21 cellular contexts compared by ENCODE assay signal in genomic region chr10:126736737-126737136, GRCh38.
DNase-seq lines count a peak whose midpoint lies in the region; ATAC-seq, FAIRE-seq and TF ChIP-seq lines count a peak whose summit lies in the region.
"Had no signal": no experiment of that assay in that cellular context is flagged by ENCODE, and none has a peak within 500 bp of the region (broad histone marks: within the 10 kb centered on the region; RNA-seq: fewer than 3 reads in every experiment).

No MANE protein-coding gene starts in this region.

- H4K20me1 ChIP-seq in GM23248 (ENCODE audit: insufficient read depth): no peaks in the 10 kb centered on the region
- no peaks in the 10 kb centered on the region for H4K20me1 ChIP-seq in astrocyte (ENCODE audit: insufficient read depth, low read length)

- no peak overlapping the region for H2BK5ac ChIP-seq in mesenchymal stem cell (ENCODE audit: low read depth, low read length, poor library complexity, severe bottlenecking)

- H3K9ac ChIP-seq in GM23248: no peak overlapping the region
- no peak overlapping the region for H3K9ac ChIP-seq in astrocyte (ENCODE audit: low read length)
- H3K9ac ChIP-seq in mesenchymal stem cell (ENCODE audit: low read length): peak overlapping the region; percentile 55

- no peak overlapping the region for H3K27ac Mint-ChIP-seq in astrocyte (ENCODE audit: unreplicated experiment)
- no peak overlapping the region for H3K27ac Mint-ChIP-seq in endothelial cell (ENCODE audit: unreplicated experiment)
- H3K27ac Mint-ChIP-seq: CD8-positive, alpha-beta memory T cell; T-helper 1 cell treated with Interleukin-12 subunit alpha and Interleukin-12 subunit beta and Interleukin-4 antibody, amounts not matched to agents 30 μg/mL and 1 μg/mL, for 36 hours had no signal

- H3K27me3 ChIP-seq in GM23248 (replicated peaks; ENCODE audit: insufficient read depth) (peaks cover 37% of the 10 kb centered on the region), astrocyte (ENCODE audit: insufficient read depth, low read length) (peaks cover 6% of the 10 kb centered on the region), mesenchymal stem cell (ENCODE audit: control insufficient read depth in 1 of 2, insufficient read depth in 1 of 2, low read length in 2 of 2) (peaks cover 0 to 11% of the 10 kb centered on the region in 2 experiments)

- H3K4me2 ChIP-seq in GM23248 (ENCODE audit: unreplicated experiment) (no peak overlapping the region), astrocyte (ENCODE audit: low read length) (no peak overlapping the region), mesenchymal stem cell (ENCODE audit: low read length, poor library complexity, severe bottlenecking) (no peak overlapping the region)

- no peak overlapping the region for H2BK15ac ChIP-seq in mesenchymal stem cell (ENCODE audit: low read depth, poor library complexity, severe bottlenecking)

- peak; percentile 49 for DNase-seq in AG20443 (ENCODE audit: low spot score)
- peak; percentile 65 for DNase-seq in GM23248
- peak; percentile 15 for DNase-seq in astrocyte (ENCODE audit: low read depth)
- DNase-seq in mesenchymal stem cell: peak; percentile 56
- no peak for DNase-seq in endothelial cell (ENCODE audit: low spot score)
- no peak for DNase-seq in iPS-NIHi11 (ENCODE audit: low spot score)
- DNase-seq: C1 segment of cervical spinal cord; CD8-positive, alpha-beta memory T cell; NCI-H1417; NCI-H187; NCI-H2107; NCI-H2227 treated with DMSO at 0.1 percent for 48 hours; NCI-H510A treated with DMSO at 0.1 percent for 48 hours; NCI-H82; OCI-M1 had no signal

- H4K8ac ChIP-seq in mesenchymal stem cell (ENCODE audit: low read length): no peak overlapping the region

- WGBS in GM23248 (ENCODE audit: low coverage in 1 of 2, low lambda C conversion rate in 2 of 2, missing lambda C conversion rate in 2 of 2), 2 experiments: 28 to 31% methylated on average over 2 of the region's 2 CpGs
- WGBS in mesenchymal stem cell: 77% methylated on average over 2 of the region's 2 CpGs

- H3K36me3 Mint-ChIP-seq in astrocyte (ENCODE audit: low read depth, unreplicated experiment): no peaks in the 10 kb centered on the region
- H3K36me3 Mint-ChIP-seq in endothelial cell (ENCODE audit: low read depth, unreplicated experiment): no peaks in the 10 kb centered on the region
- H3K36me3 Mint-ChIP-seq: CD8-positive, alpha-beta memory T cell had no signal

- no peak overlapping the region for H2AFZ ChIP-seq in GM23248
- H2AFZ ChIP-seq in astrocyte (ENCODE audit: low read depth, low read length): no peak overlapping the region
- H2AFZ ChIP-seq in mesenchymal stem cell (ENCODE audit: low read depth, low read length): no peak overlapping the region

- H4K91ac ChIP-seq in mesenchymal stem cell (ENCODE audit: low read length): no peak overlapping the region

- no peak overlapping the region for H3K14ac ChIP-seq in mesenchymal stem cell (ENCODE audit: low read length in 2 of 2)

- no peaks in the 10 kb centered on the region for H3K9me3 Mint-ChIP-seq in astrocyte (ENCODE audit: unreplicated experiment)
- H3K9me3 Mint-ChIP-seq in endothelial cell (ENCODE audit: unreplicated experiment): no peaks in the 10 kb centered on the region
- H3K9me3 Mint-ChIP-seq: T-helper 1 cell treated with Interleukin-12 subunit alpha and Interleukin-12 subunit beta and Interleukin-4 antibody, amounts not matched to agents 30 μg/mL and 1 μg/mL, for 36 hours had no signal

- H3K23ac ChIP-seq in mesenchymal stem cell (ENCODE audit: low read length in 2 of 2): no peak overlapping the region

- no peak for FAIRE-seq in astrocyte (lab: Jason Lieb, UNC)
- FAIRE-seq: D721Med, H54, K562 had no signal

- H3K27me3 Mint-ChIP-seq in astrocyte (ENCODE audit: low read depth, unreplicated experiment): peaks cover 5% of the 10 kb centered on the region
- H3K27me3 Mint-ChIP-seq in endothelial cell (ENCODE audit: unreplicated experiment): no peaks in the 10 kb centered on the region
- H3K27me3 Mint-ChIP-seq: CD8-positive, alpha-beta memory T cell had no signal

- in situ Hi-C loops in GM23248 (cut with MboI): loop anchor here (25.0 kb wide), 1 partner anchor 749 kb away; no protein-coding TSS in a partner anchor

- no peaks in the 10 kb centered on the region for H3K36me3 ChIP-seq in GM23248 (ENCODE audit: low read depth)
- H3K36me3 ChIP-seq in astrocyte (ENCODE audit: insufficient read depth, low read length): no peaks in the 10 kb centered on the region
- no peaks in the 10 kb centered on the region for H3K36me3 ChIP-seq in mesenchymal stem cell (ENCODE audit: control insufficient read depth in 1 of 2, insufficient read depth in 2 of 2, low read depth in 1 of 2, low read length in 2 of 2)

- H3K79me1 ChIP-seq in mesenchymal stem cell (replicated peaks; ENCODE audit: low read length, poor library complexity, severe bottlenecking): no peaks in the 10 kb centered on the region

- H2AK5ac ChIP-seq in mesenchymal stem cell (ENCODE audit: low read length, severe bottlenecking): no peak overlapping the region

- peak overlapping the region in 1 of 2 experiments; percentile 19 for H2BK12ac ChIP-seq in mesenchymal stem cell (ENCODE audit: low read length in 2 of 2)

- ATAC-seq in HG03457 (IDR thresholded peaks at IDR 0.05; ENCODE audit: unreplicated experiment) (no peak), GM18873 (IDR thresholded peaks at IDR 0.05; ENCODE audit: low FRiP score, unreplicated experiment) (no peak)
- ATAC-seq: K562 had no signal

- H3K4me1 ChIP-seq in GM23248 (ENCODE audit: insufficient read depth): no peaks in the 10 kb centered on the region; the same call in 1 of the 2 replicates
- no peaks in the 10 kb centered on the region for H3K4me1 ChIP-seq in astrocyte (ENCODE audit: insufficient read depth, low read length)
- H3K4me1 ChIP-seq in mesenchymal stem cell (ENCODE audit: control insufficient read depth, insufficient read depth, low read depth, low read length): no peaks in the 10 kb centered on the region

- H2BK120ac ChIP-seq in mesenchymal stem cell (ENCODE audit: low read depth, low read length): no peak overlapping the region

- H3K79me2 ChIP-seq in GM23248 (ENCODE audit: insufficient read depth) (no peaks in the 10 kb centered on the region), astrocyte (ENCODE audit: insufficient read depth, low read length) (no peaks in the 10 kb centered on the region)

- H3K4me1 Mint-ChIP-seq in astrocyte (ENCODE audit: low read depth, unreplicated experiment) (no peaks in the 10 kb centered on the region), endothelial cell (ENCODE audit: unreplicated experiment) (no peaks in the 10 kb centered on the region)
- H3K4me1 Mint-ChIP-seq: CD8-positive, alpha-beta memory T cell had no signal

- H3K9me2 ChIP-seq in GM23248 (ENCODE audit: insufficient read depth): no peaks in the 10 kb centered on the region

- H3K4me3 Mint-ChIP-seq in astrocyte (ENCODE audit: unreplicated experiment) (no peak overlapping the region), endothelial cell (ENCODE audit: unreplicated experiment) (no peak overlapping the region)
- H3K4me3 Mint-ChIP-seq: CD8-positive, alpha-beta memory T cell; T-helper 1 cell treated with Interleukin-12 subunit alpha and Interleukin-12 subunit beta and Interleukin-4 antibody, amounts not matched to agents 30 μg/mL and 1 μg/mL, for 36 hours had no signal

- H3K9me3 ChIP-seq in GM23248 (ENCODE audit: low read depth): no peaks in the 10 kb centered on the region
- H3K9me3 ChIP-seq in astrocyte (ENCODE audit: insufficient read depth, low read depth, low read length): no peaks in the 10 kb centered on the region
- no peaks in the 10 kb centered on the region for H3K9me3 ChIP-seq in mesenchymal stem cell (ENCODE audit: control insufficient read depth, low read length)

- H3K4me3 ChIP-seq in GM23248 (no peak overlapping the region), astrocyte (ENCODE audit: insufficient read depth, low read depth, low read length) (no peak overlapping the region), mesenchymal stem cell (ENCODE audit: insufficient read depth in 1 of 2, low read depth in 1 of 2, low read length in 2 of 2) (no peak overlapping the region)
- H3K4me3 ChIP-seq: K562 had no signal

- H3K18ac ChIP-seq in mesenchymal stem cell (ENCODE audit: low read depth in 1 of 2, low read length in 2 of 2): peak overlapping the region in 1 of 2 experiments; percentile 34

- H3K4ac ChIP-seq in mesenchymal stem cell (ENCODE audit: low read depth in 1 of 2, low read length in 2 of 2): no peak overlapping the region

- TF ChIP-seq CTCF in astrocyte (IDR thresholded peaks at IDR 0.05; ENCODE audit: insufficient read depth, low read depth, low read length) (no peak), endothelial cell (IDR thresholded peaks at IDR 0.05; ENCODE audit: unreplicated experiment) (no peak)

- H3K27ac ChIP-seq in GM23248 (no peak overlapping the region), astrocyte (ENCODE audit: low read depth, low read length) (no peak overlapping the region), mesenchymal stem cell (ENCODE audit: low read length, poor library complexity, severe bottlenecking) (no peak overlapping the region)

- no peaks in the 10 kb centered on the region for H3F3A ChIP-seq in GM23248 (ENCODE audit: insufficient read depth)

Comparison
In these comparisons a context has a peak if more than half of its experiments do, and no peak if none do; other contexts are left out.
1. DNase-seq: peak in AG20443 (single experiment), GM23248 (single experiment), astrocyte (single experiment) and mesenchymal stem cell (single experiment); none in endothelial cell (single experiment) and iPS-NIHi11 (single experiment).